Comparison of ENCODE assay signal across 1 cellular context in genomic region chr12:19165446-19165845, GRCh38.
TF ChIP-seq lines count a peak whose summit lies in the region.

No MANE protein-coding gene starts in this region.

TF ChIP-seq in H1, 55 proteins besides CTCF, POLR2A, EP300 and RAD21 (continued from another document):
- TF ChIP-seq PHF8 (conservative IDR thresholded peaks at IDR 0.05; ENCODE audit: low read depth, low read length) (no peak), YY1 (IDR thresholded peaks at IDR 0.05; ENCODE audit: low read depth, low read length) (no peak), TAF1 (IDR thresholded peaks at IDR 0.05; ENCODE audit: low read depth, low read length) (no peak), EGR1 (IDR thresholded peaks at IDR 0.05; ENCODE audit: borderline replicate concordance, low read depth, low read length) (no peak)
TF ChIP-seq in H1: peak in this region for 0.
